In genomic region chr1:241610056-241610815, GRCh38 we compare ENCODE assay signal across 1 cellular context.
TF ChIP-seq lines count a peak whose summit lies in the region.

No MANE protein-coding gene starts in this region.

TF ChIP-seq in WTC11, 78 proteins besides CTCF, POLR2A, EP300 and RAD21 (continued from another document):
- TF ChIP-seq AFF4 (CRISPR knock-in tag; IDR thresholded peaks at IDR 0.05; ENCODE audit: borderline replicate concordance) (no peak), ELF4 (CRISPR knock-in tag; IDR thresholded peaks at IDR 0.05; ENCODE audit: low read depth) (no peak), ZNF532 (CRISPR knock-in tag; IDR thresholded peaks at IDR 0.05; ENCODE audit: borderline replicate concordance) (no peak)
